Comparison of ENCODE assay signal across 1 cellular context in the genomic region with DNA sequence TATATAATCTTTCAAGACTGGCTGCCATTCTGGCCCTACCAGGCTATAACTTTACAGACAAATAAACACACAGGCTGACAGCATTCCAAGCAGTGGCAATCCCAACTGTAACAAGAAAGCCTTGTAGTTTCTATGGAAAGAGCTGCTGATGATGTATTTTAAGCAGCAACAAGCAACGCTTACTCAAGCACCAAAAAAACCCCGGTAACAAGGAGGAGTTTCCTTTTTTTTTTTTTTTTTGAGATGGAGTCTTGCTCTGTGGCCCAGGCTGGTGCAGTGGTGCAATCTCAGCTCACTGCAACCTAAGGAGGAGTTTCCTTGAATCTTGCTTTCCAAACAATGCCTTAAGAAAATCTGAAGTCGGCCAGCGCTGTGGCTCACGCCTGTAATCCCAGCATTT.
TF ChIP-seq lines count a peak whose summit lies in the region.

No MANE protein-coding gene starts in this region.

TF ChIP-seq in K562, 482 proteins besides CTCF, POLR2A, EP300 and RAD21:
- no peak for TF ChIP-seq TCFL5 (CRISPR knock-in tag; conservative IDR thresholded peaks at IDR 0.05)
- peak; percentile 15; the same call in 1 of the 2 replicates for TF ChIP-seq ZNF121 (CRISPR knock-in tag; conservative IDR thresholded peaks at IDR 0.05)
- TF ChIP-seq CREM (IDR thresholded peaks at IDR 0.05; ENCODE audit: low read depth) = no peak
- TF ChIP-seq JUN (IDR thresholded peaks at IDR 0.05; ENCODE audit: borderline replicate concordance, low read depth, low read length) = no peak
- TF ChIP-seq JUN (CRISPR knock-in tag; IDR thresholded peaks at IDR 0.05; ENCODE audit: borderline replicate concordance) = no peak
- no peak for TF ChIP-seq WHSC1 (IDR thresholded peaks at IDR 0.05; ENCODE audit: low read length)
- TF ChIP-seq FOXK2 (conservative IDR thresholded peaks at IDR 0.05 in 1 of 2, IDR thresholded peaks at IDR 0.05 in 1 of 2; ENCODE audit: low read depth in 2 of 2) = no peak
- no peak for TF ChIP-seq MTA1 (IDR thresholded peaks at IDR 0.05; ENCODE audit: borderline replicate concordance)
- no peak for TF ChIP-seq ARID1B (IDR thresholded peaks at IDR 0.05)
- TF ChIP-seq CEBPB (tag; IDR thresholded peaks at IDR 0.05) = no peak
TF ChIP-seq in K562: peak in this region for 1.
